In the genomic region with DNA sequence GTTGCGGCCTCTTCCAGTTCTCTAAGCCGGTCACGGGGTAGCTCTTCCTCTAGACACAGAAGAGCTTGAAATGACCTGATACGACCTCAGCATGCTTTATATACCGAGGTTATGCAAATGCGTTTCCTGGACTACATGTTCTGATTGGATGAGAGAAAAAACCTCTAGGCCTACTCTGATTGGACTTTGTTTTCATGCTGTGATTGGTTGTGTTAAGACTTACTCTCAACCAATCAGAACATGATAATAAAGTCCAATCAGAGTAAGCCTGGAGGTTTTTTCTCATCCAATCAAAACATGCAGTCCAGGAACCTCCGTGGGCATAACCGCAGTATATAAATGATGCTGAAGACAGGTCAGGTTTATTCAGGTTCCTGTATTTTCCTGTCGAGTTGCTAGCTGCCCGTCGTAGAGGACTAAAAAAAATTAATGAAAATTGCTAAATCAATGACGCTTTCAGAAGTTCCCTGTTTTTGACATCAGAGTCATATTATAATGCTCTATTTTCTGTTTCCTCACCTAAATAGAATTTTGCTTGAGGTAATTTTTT, we compare ENCODE assay signal across 1 cellular context.
TF ChIP-seq lines count a peak whose summit lies in the region.

No MANE protein-coding gene starts in this region.

TF ChIP-seq in K562, 482 proteins besides CTCF, POLR2A, EP300 and RAD21 (continued from another document):
- TF ChIP-seq, protein P1, sequence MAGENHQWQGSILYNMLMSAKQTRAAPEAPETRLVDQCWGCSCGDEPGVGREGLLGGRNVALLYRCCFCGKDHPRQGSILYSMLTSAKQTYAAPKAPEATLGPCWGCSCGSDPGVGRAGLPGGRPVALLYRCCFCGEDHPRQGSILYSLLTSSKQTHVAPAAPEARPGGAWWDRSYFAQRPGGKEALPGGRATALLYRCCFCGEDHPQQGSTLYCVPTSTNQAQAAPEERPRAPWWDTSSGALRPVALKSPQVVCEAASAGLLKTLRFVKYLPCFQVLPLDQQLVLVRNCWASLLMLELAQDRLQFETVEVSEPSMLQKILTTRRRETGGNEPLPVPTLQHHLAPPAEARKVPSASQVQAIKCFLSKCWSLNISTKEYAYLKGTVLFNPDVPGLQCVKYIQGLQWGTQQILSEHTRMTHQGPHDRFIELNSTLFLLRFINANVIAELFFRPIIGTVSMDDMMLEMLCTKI (IDR thresholded peaks at IDR 0.05; ENCODE audit: partially characterized antibody): no peak
- no peak for TF ChIP-seq ZKSCAN1 (IDR thresholded peaks at IDR 0.05; ENCODE audit: low read depth, low read length)
- TF ChIP-seq COPS2 (conservative IDR thresholded peaks at IDR 0.05): no peak
- TF ChIP-seq POLR2H (tag; IDR thresholded peaks at IDR 0.05; ENCODE audit: low read depth): peak; percentile 52; the same call in 1 of the 2 replicates
- no peak for TF ChIP-seq SNRNP70 (optimal IDR thresholded peaks at IDR 0.05; ENCODE audit: low read depth, low read length)
- TF ChIP-seq, protein P2, sequence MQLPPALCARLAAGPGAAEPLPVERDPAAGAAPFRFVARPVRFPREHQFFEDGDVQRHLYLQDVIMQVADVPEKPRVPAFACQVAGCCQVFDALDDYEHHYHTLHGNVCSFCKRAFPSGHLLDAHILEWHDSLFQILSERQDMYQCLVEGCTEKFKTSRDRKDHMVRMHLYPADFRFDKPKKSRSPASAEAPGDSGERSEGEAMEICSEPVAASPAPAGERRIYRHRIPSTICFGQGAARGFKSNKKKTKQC (CRISPR knock-in tag; IDR thresholded peaks at IDR 0.05): no peak
- no peak for TF ChIP-seq SMARCC2 (IDR thresholded peaks at IDR 0.05; ENCODE audit: low read depth)
- no peak for TF ChIP-seq DMBX1 (CRISPR knock-in tag; IDR thresholded peaks at IDR 0.05; ENCODE audit: borderline replicate concordance)
- TF ChIP-seq, protein P3, sequence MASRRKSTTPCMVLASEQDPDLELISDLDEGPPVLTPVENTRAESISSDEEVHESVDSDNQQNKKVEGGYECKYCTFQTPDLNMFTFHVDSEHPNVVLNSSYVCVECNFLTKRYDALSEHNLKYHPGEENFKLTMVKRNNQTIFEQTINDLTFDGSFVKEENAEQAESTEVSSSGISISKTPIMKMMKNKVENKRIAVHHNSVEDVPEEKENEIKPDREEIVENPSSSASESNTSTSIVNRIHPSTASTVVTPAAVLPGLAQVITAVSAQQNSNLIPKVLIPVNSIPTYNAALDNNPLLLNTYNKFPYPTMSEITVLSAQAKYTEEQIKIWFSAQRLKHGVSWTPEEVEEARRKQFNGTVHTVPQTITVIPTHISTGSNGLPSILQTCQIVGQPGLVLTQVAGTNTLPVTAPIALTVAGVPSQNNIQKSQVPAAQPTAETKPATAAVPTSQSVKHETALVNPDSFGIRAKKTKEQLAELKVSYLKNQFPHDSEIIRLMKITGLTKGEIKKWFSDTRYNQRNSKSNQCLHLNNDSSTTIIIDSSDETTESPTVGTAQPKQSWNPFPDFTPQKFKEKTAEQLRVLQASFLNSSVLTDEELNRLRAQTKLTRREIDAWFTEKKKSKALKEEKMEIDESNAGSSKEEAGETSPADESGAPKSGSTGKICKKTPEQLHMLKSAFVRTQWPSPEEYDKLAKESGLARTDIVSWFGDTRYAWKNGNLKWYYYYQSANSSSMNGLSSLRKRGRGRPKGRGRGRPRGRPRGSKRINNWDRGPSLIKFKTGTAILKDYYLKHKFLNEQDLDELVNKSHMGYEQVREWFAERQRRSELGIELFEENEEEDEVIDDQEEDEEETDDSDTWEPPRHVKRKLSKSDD (conservative IDR thresholded peaks at IDR 0.05; ENCODE audit: low read length): no peak
- peak; percentile 35 for TF ChIP-seq FOS (IDR thresholded peaks at IDR 0.05; ENCODE audit: extremely low read depth, insufficient read length)
- no peak for TF ChIP-seq SREBF1 (IDR thresholded peaks at IDR 0.05; ENCODE audit: borderline replicate concordance, low read depth, low read length)
- TF ChIP-seq, protein P4, sequence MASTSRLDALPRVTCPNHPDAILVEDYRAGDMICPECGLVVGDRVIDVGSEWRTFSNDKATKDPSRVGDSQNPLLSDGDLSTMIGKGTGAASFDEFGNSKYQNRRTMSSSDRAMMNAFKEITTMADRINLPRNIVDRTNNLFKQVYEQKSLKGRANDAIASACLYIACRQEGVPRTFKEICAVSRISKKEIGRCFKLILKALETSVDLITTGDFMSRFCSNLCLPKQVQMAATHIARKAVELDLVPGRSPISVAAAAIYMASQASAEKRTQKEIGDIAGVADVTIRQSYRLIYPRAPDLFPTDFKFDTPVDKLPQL (IDR thresholded peaks at IDR 0.05; ENCODE audit: extremely low read depth, insufficient read length): no peak
- TF ChIP-seq GTF2A2 (tag; IDR thresholded peaks at IDR 0.05): 0 out of 2 replicates have a peak, but pooled peaks have one; percentile 37
- no peak for TF ChIP-seq ZC3H8 (IDR thresholded peaks at IDR 0.05)
- TF ChIP-seq ZNF324 (CRISPR knock-in tag; IDR thresholded peaks at IDR 0.05): no peak
- no peak for TF ChIP-seq FOXM1 (IDR thresholded peaks at IDR 0.05; ENCODE audit: low read depth)
- TF ChIP-seq FOXM1 (CRISPR knock-in tag; IDR thresholded peaks at IDR 0.05; ENCODE audit: low read depth): no peak
- TF ChIP-seq MYBL2 (IDR thresholded peaks at IDR 0.05; ENCODE audit: low read depth): no peak
- TF ChIP-seq MYBL2 (CRISPR knock-in tag; IDR thresholded peaks at IDR 0.05; ENCODE audit: borderline replicate concordance): no peak
